ENCODE assay signal across 10 cellular contexts in the genomic region with DNA sequence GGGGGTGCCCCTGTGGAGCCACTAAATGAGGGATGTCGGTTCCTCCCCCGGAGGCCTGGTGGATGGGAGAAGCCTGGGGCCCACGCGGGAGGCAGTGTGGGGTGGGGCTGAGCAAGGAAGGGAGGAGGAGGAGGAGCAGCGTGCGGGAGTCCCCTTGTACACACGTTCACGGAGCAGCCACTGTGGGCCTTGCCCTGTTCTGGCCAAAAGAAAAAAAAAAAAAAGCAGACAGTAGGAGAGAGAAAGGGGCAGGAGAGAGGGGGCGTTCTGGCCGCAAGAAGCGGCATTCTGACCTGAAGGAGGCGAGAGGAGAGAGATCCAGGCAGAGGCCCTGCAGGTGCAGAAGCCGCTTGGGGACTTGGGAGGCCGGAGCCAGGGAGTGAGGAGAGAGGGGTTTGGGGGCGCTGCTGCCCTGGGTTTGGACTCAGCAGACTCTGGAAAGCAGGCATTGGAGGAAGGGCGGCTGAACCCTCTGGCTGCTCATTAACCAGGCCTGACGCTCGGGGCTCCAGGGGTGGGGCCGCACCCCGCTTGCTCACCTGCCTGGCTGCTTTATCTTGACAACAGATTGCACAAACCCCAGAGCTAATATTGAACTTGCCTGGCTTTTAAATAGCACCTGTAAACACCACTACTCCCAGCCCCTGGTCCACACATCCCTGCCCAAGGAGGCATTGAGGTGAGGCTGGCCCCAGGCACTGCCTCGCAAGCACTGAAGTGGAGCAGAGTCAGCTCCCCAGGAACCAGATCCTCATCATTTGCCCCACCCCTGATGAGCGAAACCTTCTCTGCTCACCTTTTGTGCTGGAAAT.
DNase-seq lines count a peak whose midpoint lies in the region; ATAC-seq and TF ChIP-seq lines count a peak whose summit lies in the region.
"Had no signal": no experiment of that assay in that cellular context is flagged by ENCODE, and none has a peak within 500 bp of the region (broad histone marks: within the 10 kb centered on the region; RNA-seq: fewer than 3 reads in every experiment).

No MANE protein-coding gene starts in this region.

- peak; percentile 43 for DNase-seq in SIG-M5 treated with dmso at 0.1 percent for 504 hours (lab: John Stamatoyannopoulos, UW; ENCODE audit: unreplicated experiment)
- DNase-seq in SIG-M5 (lab: John Stamatoyannopoulos, UW), result no peak
- peak; percentile 75 for DNase-seq in NCI-H2107 (lab: John Stamatoyannopoulos, UW)
- peak; percentile 8 for DNase-seq in fibroblast of villous mesenchyme (ENCODE audit: low read depth)
- peak; percentile 75 for DNase-seq in putamen (ENCODE audit: low spot score)
- no peak for DNase-seq in cerebellar nuclear complex (lab: John Stamatoyannopoulos, UW)
- no peak for DNase-seq in NCI-H774 (lab: John Stamatoyannopoulos, UW)

- ATAC-seq in GM19324 (IDR thresholded peaks at IDR 0.05; ENCODE audit: low FRiP score, unreplicated experiment), result no peak

- H3K4me3 ChIP-seq in fibroblast of villous mesenchyme (ENCODE audit: low read depth, low read length), result no peak overlapping the region
- H3K4me3 ChIP-seq: SJSA1, vagina had no signal

- TF ChIP-seq CTCF in fibroblast of villous mesenchyme (IDR thresholded peaks at IDR 0.05; ENCODE audit: insufficient read depth, low read depth, low read length), result no peak

Comparison
In these comparisons a context has a peak if more than half of its experiments do, and no peak if none do; other contexts are left out.
1. DNase-seq: peak in SIG-M5 treated with dmso at 0.1 percent for 504 hours (single experiment), NCI-H2107 (single experiment), fibroblast of villous mesenchyme (single experiment) and putamen (single experiment); none in SIG-M5 (single experiment), cerebellar nuclear complex (0 of 2) and NCI-H774 (single experiment).